Comparison of ENCODE assay signal across 1 cellular context in genomic region chr4:145732001-145732400, GRCh38.
TF ChIP-seq lines count a peak whose summit lies in the region.

No MANE protein-coding gene starts in this region.

TF ChIP-seq in GM23338, 12 proteins besides CTCF, POLR2A, EP300 and RAD21 (continued from another document):
- TF ChIP-seq CREB1 (CRISPR knock-in tag; IDR thresholded peaks at IDR 0.05; ENCODE audit: low read depth): no peak
- TF ChIP-seq EZH2phosphoT487 (IDR thresholded peaks at IDR 0.05; ENCODE audit: unreplicated experiment): no peak
- TF ChIP-seq REST (IDR thresholded peaks at IDR 0.05; ENCODE audit: unreplicated experiment): no peak
- TF ChIP-seq NANOG (IDR thresholded peaks at IDR 0.05; ENCODE audit: borderline replicate concordance): no peak
- no peak for TF ChIP-seq POLR2AphosphoS5 (IDR thresholded peaks at IDR 0.05; ENCODE audit: low read depth)
TF ChIP-seq in GM23338: peak in this region for 0.
